ENCODE assay signal across 12 cellular contexts in genomic region chr2:182020319-182021055, GRCh38. TPM values are rescaled to one million over a fixed set of nuclear protein-coding genes. Genes with fewer than 3 reads are reported as not detected.
DNase-seq lines count a peak whose midpoint lies in the region; ATAC-seq, FAIRE-seq and TF ChIP-seq lines count a peak whose summit lies in the region.
"Had no signal": no experiment of that assay in that cellular context is flagged by ENCODE, and none has a peak within 500 bp of the region (broad histone marks: within the 10 kb centered on the region; RNA-seq: fewer than 3 reads in every experiment).

No MANE protein-coding gene starts in this region.

- in situ Hi-C loops in gastrocnemius medialis (cut with MboI; ENCODE audit: low sequenced_read_pairs in 4 of 4) = no loop called here

- H3K4me2 ChIP-seq in astrocyte (ENCODE audit: low read length) = peak overlapping the region; percentile 66
- no peak overlapping the region for H3K4me2 ChIP-seq in smooth muscle cell

- intact Hi-C loops in gastrocnemius medialis (cut with DNase I; ENCODE audit: low total_unique reads) = no loop called here
- intact Hi-C loops in lower leg skin (cut with DNase I; ENCODE audit: low total_unique reads) = no loop called here

- H3K9ac ChIP-seq in astrocyte (ENCODE audit: low read length) = no peak overlapping the region
- no peak overlapping the region for H3K9ac ChIP-seq in smooth muscle cell (ENCODE audit: low read depth)

- H3F3A ChIP-seq in smooth muscle cell (ENCODE audit: low read depth) = no peaks in the 10 kb centered on the region

- WGBS in smooth muscle cell (ENCODE audit: low lambda C conversion rate) = 55% methylated on average over 4 of the region's 4 CpGs
- 37 to 46% methylated on average over 4 of the region's 4 CpGs for WGBS in lower leg skin, 2 donors

- H4K20me1 ChIP-seq in astrocyte (ENCODE audit: insufficient read depth, low read length) (no peaks in the 10 kb centered on the region), smooth muscle cell (ENCODE audit: low read depth) (no peaks in the 10 kb centered on the region)

- peak; percentile 69 for ATAC-seq in GM19023 (IDR thresholded peaks at IDR 0.05; ENCODE audit: unreplicated experiment)
- ATAC-seq in HG02852 (IDR thresholded peaks at IDR 0.05; ENCODE audit: unreplicated experiment) = no peak
- no peak for ATAC-seq in gastrocnemius medialis
- ATAC-seq: activated CD4-positive, CD25-positive, alpha-beta regulatory T cell treated with anti-CD3 and anti-CD28 coated beads, Interleukin-2, amount 50 U/mL, for 24 hours; naive thymus-derived CD4-positive, alpha-beta T cell had no signal

- DNase-seq in Jurkat, Clone E6-1 (ENCODE audit: low read depth, low spot score) = peak; percentile 11
- DNase-seq in astrocyte (ENCODE audit: low read depth) (peak; percentile 83), smooth muscle cell (lab: John Stamatoyannopoulos, UW; ENCODE audit: unreplicated experiment) (no peak), gastrocnemius medialis (no peak), lower leg skin (ENCODE audit: low spot score in 2 of 2) (no peak)
- DNase-seq: dorsolateral prefrontal cortex; naive thymus-derived CD4-positive, alpha-beta T cell; NCI-H2029; stimulated activated CD4-positive, alpha-beta T cell treated with anti-CD3 and anti-CD28 coated beads, Interleukin-12 subunit alpha, Interleukin-12 subunit beta, amount 100 ng/mL, for 4 hours had no signal

- H3K4me1 Mint-ChIP-seq in astrocyte (ENCODE audit: low read depth, unreplicated experiment) = peaks cover 21% of the 10 kb centered on the region
- H3K4me1 Mint-ChIP-seq: naive thymus-derived CD4-positive, alpha-beta T cell had no signal

- H3K36me3 Mint-ChIP-seq in astrocyte (ENCODE audit: low read depth, unreplicated experiment) = no peaks in the 10 kb centered on the region
- H3K36me3 Mint-ChIP-seq: naive thymus-derived CD4-positive, alpha-beta T cell had no signal

- H3K27ac ChIP-seq in astrocyte (ENCODE audit: low read depth, low read length) (peak overlapping the region; percentile 40), smooth muscle cell (ENCODE audit: low read depth) (peak overlapping the region; percentile 50), gastrocnemius medialis (no peak overlapping the region)
- H3K27ac ChIP-seq: dorsolateral prefrontal cortex had no signal

- no peaks in the 10 kb centered on the region for H3K9me3 ChIP-seq in astrocyte (ENCODE audit: insufficient read depth, low read depth, low read length)
- peaks cover 9% of the 10 kb centered on the region for H3K9me3 ChIP-seq in smooth muscle cell (replicated peaks; ENCODE audit: low read depth)
- H3K9me3 ChIP-seq in gastrocnemius medialis = peaks cover 0 to 12% (median 0%) of the 10 kb centered on the region in 3 donors

- FAIRE-seq in astrocyte (lab: Jason Lieb, UNC) = no peak

- H3K4me3 ChIP-seq in Jurkat, Clone E6-1 (ENCODE audit: low read length) = no peak overlapping the region
- H3K4me3 ChIP-seq in astrocyte (ENCODE audit: insufficient read depth, low read depth, low read length) (no peak overlapping the region), smooth muscle cell (no peak overlapping the region), gastrocnemius medialis (no peak overlapping the region), lower leg skin (ENCODE audit: low read depth, poor library complexity, severe bottlenecking) (no peak overlapping the region)
- H3K4me3 ChIP-seq: dorsolateral prefrontal cortex had no signal

- H3K27me3 Mint-ChIP-seq in astrocyte (ENCODE audit: low read depth, unreplicated experiment) = no peaks in the 10 kb centered on the region

- TF ChIP-seq POLR2A in gastrocnemius medialis (IDR thresholded peaks at IDR 0.05) (no peak), lower leg skin (IDR thresholded peaks at IDR 0.05) (no peak)

- H2AFZ ChIP-seq in astrocyte (ENCODE audit: low read depth, low read length) (peak overlapping the region; percentile 21), smooth muscle cell (ENCODE audit: low read depth) (no peak overlapping the region)

- H3K4me1 ChIP-seq in astrocyte (ENCODE audit: insufficient read depth, low read length) (peaks cover 16% of the 10 kb centered on the region), smooth muscle cell (ENCODE audit: low read depth) (no peaks in the 10 kb centered on the region), gastrocnemius medialis (no peaks in the 10 kb centered on the region)

- H3K27ac Mint-ChIP-seq in astrocyte (ENCODE audit: unreplicated experiment) = peak overlapping the region; percentile 86
- H3K27ac Mint-ChIP-seq: naive thymus-derived CD4-positive, alpha-beta T cell had no signal

- H3K27me3 ChIP-seq in astrocyte (ENCODE audit: insufficient read depth, low read length) (no peaks in the 10 kb centered on the region), smooth muscle cell (ENCODE audit: low read depth) (no peaks in the 10 kb centered on the region), gastrocnemius medialis (no peaks in the 10 kb centered on the region)
- H3K27me3 ChIP-seq: dorsolateral prefrontal cortex had no signal

- H3K36me3 ChIP-seq in astrocyte (ENCODE audit: insufficient read depth, low read length) (no peaks in the 10 kb centered on the region), smooth muscle cell (ENCODE audit: low read depth) (peaks cover 7% of the 10 kb centered on the region), gastrocnemius medialis (no peaks in the 10 kb centered on the region)

- no peak for TF ChIP-seq CTCF in astrocyte (IDR thresholded peaks at IDR 0.05; ENCODE audit: insufficient read depth, low read depth, low read length)
- TF ChIP-seq CTCF in smooth muscle cell (IDR thresholded peaks at IDR 0.05; ENCODE audit: borderline replicate concordance, insufficient read depth, poor library complexity, severe bottlenecking) = no peak
- TF ChIP-seq CTCF in gastrocnemius medialis (IDR thresholded peaks at IDR 0.05 in 4 of 5, conservative IDR thresholded peaks at IDR 0.05 in 1 of 5) = no peak
- TF ChIP-seq CTCF in lower leg skin (IDR thresholded peaks at IDR 0.05) = no peak

- H3K9me3 Mint-ChIP-seq in astrocyte (ENCODE audit: unreplicated experiment) = peaks cover 4% of the 10 kb centered on the region

- H3K4me3 Mint-ChIP-seq in astrocyte (ENCODE audit: unreplicated experiment) = no peak overlapping the region
- H3K4me3 Mint-ChIP-seq: naive thymus-derived CD4-positive, alpha-beta T cell had no signal

- H3K79me2 ChIP-seq in astrocyte (ENCODE audit: insufficient read depth, low read length) (no peaks in the 10 kb centered on the region), smooth muscle cell (ENCODE audit: low read depth) (no peaks in the 10 kb centered on the region)

RNA-seq across cellular contexts. Expression of gene PPP1R1C, which starts 34.8 kb away (rescaled TPM):
- 9.9 TPM for polyA plus RNA-seq in Jurkat, Clone E6-1 (2012; ENCODE audit: insufficient read depth, insufficient read length)
- 0.50 and 1.2 TPM in 2 replicates for total RNA-seq in astrocyte
- total RNA-seq in smooth muscle cell = 3.3 and 6.6 TPM in 2 replicates
- polyA plus RNA-seq in smooth muscle cell = 2.3 and 4.9 TPM in 2 replicates
- total RNA-seq in gastrocnemius medialis = not detected
- total RNA-seq in lower leg skin = 1 to 10 TPM in 2 of 4 donors, not detected in 2; 1.5 to 6.3 TPM
- total RNA-seq: naive thymus-derived CD4-positive, alpha-beta T cell had no signal
- polyA plus RNA-seq: naive thymus-derived CD4-positive, alpha-beta T cell had no signal

Comparison
In these comparisons a context has a peak if more than half of its experiments do, and no peak if none do; other contexts are left out.
1. DNase-seq: peak in Jurkat, Clone E6-1 (single experiment) and astrocyte (single experiment); none in smooth muscle cell (single experiment), gastrocnemius medialis (0 of 2) and lower leg skin (0 of 2).
2. H3K27ac ChIP-seq: peak in astrocyte (single experiment) and smooth muscle cell (single experiment); none in gastrocnemius medialis (0 of 4).